1 cellular context compared by ENCODE assay signal in genomic region chr7:121157885-121158590, GRCh38.
TF ChIP-seq lines count a peak whose summit lies in the region.

No MANE protein-coding gene starts in this region.

TF ChIP-seq in HepG2, 621 proteins besides CTCF, POLR2A, EP300 and RAD21 (continued from another document):
- TF ChIP-seq, protein P1, sequence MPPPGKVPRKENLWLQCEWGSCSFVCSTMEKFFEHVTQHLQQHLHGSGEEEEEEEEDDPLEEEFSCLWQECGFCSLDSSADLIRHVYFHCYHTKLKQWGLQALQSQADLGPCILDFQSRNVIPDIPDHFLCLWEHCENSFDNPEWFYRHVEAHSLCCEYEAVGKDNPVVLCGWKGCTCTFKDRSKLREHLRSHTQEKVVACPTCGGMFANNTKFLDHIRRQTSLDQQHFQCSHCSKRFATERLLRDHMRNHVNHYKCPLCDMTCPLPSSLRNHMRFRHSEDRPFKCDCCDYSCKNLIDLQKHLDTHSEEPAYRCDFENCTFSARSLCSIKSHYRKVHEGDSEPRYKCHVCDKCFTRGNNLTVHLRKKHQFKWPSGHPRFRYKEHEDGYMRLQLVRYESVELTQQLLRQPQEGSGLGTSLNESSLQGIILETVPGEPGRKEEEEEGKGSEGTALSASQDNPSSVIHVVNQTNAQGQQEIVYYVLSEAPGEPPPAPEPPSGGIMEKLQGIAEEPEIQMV (CRISPR knock-in tag; IDR thresholded peaks at IDR 0.05; ENCODE audit: low read depth) = no peak
